Comparison of ENCODE assay signal across 16 cellular contexts in the genomic region with DNA sequence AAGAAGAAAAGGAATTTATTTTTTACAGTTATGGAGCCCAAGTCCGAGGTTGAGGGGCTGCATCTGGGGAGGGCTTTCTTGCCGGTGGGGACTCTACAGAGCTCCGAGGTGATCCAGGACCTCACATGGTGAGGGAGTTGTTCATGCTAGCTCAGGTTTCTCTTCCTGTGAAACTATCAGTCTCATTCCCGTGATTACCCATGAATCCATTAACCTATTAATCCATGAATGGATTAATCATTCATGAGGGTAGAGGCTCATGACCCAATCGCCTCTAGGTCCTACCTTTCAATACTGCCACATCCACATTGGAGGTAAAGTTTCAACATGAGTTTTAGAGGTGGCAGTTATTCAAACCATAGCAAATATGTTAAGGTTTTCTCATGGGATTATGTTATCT. TPM values are rescaled to one million over a fixed set of nuclear protein-coding genes. Genes with fewer than 3 reads are reported as not detected.
DNase-seq lines count a peak whose midpoint lies in the region; FAIRE-seq and TF ChIP-seq lines count a peak whose summit lies in the region.
"Had no signal": no experiment of that assay in that cellular context is flagged by ENCODE, and none has a peak within 500 bp of the region (broad histone marks: within the 10 kb centered on the region; RNA-seq: fewer than 3 reads in every experiment).

No MANE protein-coding gene starts in this region.

- H3K79me2 ChIP-seq in astrocyte (ENCODE audit: insufficient read depth, low read length) (peaks cover 78% of the 10 kb centered on the region), smooth muscle cell (ENCODE audit: low read depth) (peaks cover 74% of the 10 kb centered on the region)

- H3K4me2 ChIP-seq in astrocyte (ENCODE audit: low read length) = no peak overlapping the region
- no peak overlapping the region for H3K4me2 ChIP-seq in smooth muscle cell
- H3K4me2 ChIP-seq: BLaER1 had no signal

- H3K27me3 Mint-ChIP-seq in astrocyte (ENCODE audit: low read depth, unreplicated experiment) = no peaks in the 10 kb centered on the region
- H3K27me3 Mint-ChIP-seq in activated T-cell treated with anti-CD3 and anti-CD28 coated beads, Interleukin-2, amount 50 U/mL, for 24 hours = peaks cover 49% of the 10 kb centered on the region

- H3K27ac Mint-ChIP-seq in astrocyte (ENCODE audit: unreplicated experiment) = no peak overlapping the region
- no peak overlapping the region for H3K27ac Mint-ChIP-seq in activated T-cell treated with anti-CD3 and anti-CD28 coated beads, Interleukin-2, amount 50 U/mL, for 24 hours
- H3K27ac Mint-ChIP-seq: CD8-positive, alpha-beta T cell had no signal

- no peaks in the 10 kb centered on the region for H3K9me3 Mint-ChIP-seq in astrocyte (ENCODE audit: unreplicated experiment)
- H3K9me3 Mint-ChIP-seq in activated T-cell treated with anti-CD3 and anti-CD28 coated beads, Interleukin-2, amount 50 U/mL, for 24 hours = no peaks in the 10 kb centered on the region
- H3K9me3 Mint-ChIP-seq: CD8-positive, alpha-beta T cell had no signal

- H2AFZ ChIP-seq in astrocyte (ENCODE audit: low read depth, low read length) (no peak overlapping the region), smooth muscle cell (ENCODE audit: low read depth) (no peak overlapping the region)

- no peaks in the 10 kb centered on the region for H3K9me3 ChIP-seq in astrocyte (ENCODE audit: insufficient read depth, low read depth, low read length)
- H3K9me3 ChIP-seq in esophagus squamous epithelium = no peaks in the 10 kb centered on the region
- no peaks in the 10 kb centered on the region for H3K9me3 ChIP-seq in smooth muscle cell (replicated peaks; ENCODE audit: low read depth)
- H3K9me3 ChIP-seq: BLaER1 had no signal

- H3F3A ChIP-seq in smooth muscle cell (ENCODE audit: low read depth) = no peaks in the 10 kb centered on the region

- no peaks in the 10 kb centered on the region for H3K36me3 ChIP-seq in astrocyte (ENCODE audit: insufficient read depth, low read length)
- no peaks in the 10 kb centered on the region for H3K36me3 ChIP-seq in esophagus squamous epithelium
- no peaks in the 10 kb centered on the region for H3K36me3 ChIP-seq in smooth muscle cell (ENCODE audit: low read depth)
- H3K36me3 ChIP-seq: BLaER1 had no signal

- H3K27me3 ChIP-seq in astrocyte (ENCODE audit: insufficient read depth, low read length) = no peaks in the 10 kb centered on the region
- no peaks in the 10 kb centered on the region for H3K27me3 ChIP-seq in esophagus squamous epithelium
- no peaks in the 10 kb centered on the region for H3K27me3 ChIP-seq in smooth muscle cell (ENCODE audit: low read depth)
- H3K27me3 ChIP-seq: BLaER1 had no signal

- POLR2A ChIA-PET in HEK293T (lab: Yijun Ruan, JAX) = interaction anchor here (1.5 kb wide), 1 partner anchor 121 kb away, joined by 3 read pairs; a partner anchor contains a TSS

- H3K27ac ChIP-seq in astrocyte (ENCODE audit: low read depth, low read length) (no peak overlapping the region), esophagus squamous epithelium (peak overlapping the region; percentile 37 to 90 (median 70)), smooth muscle cell (ENCODE audit: low read depth) (peak overlapping the region; percentile 17)
- H3K27ac ChIP-seq: BLaER1 had no signal

- H3K4me1 Mint-ChIP-seq in astrocyte (ENCODE audit: low read depth, unreplicated experiment) = peaks cover 26% of the 10 kb centered on the region
- H3K4me1 Mint-ChIP-seq in activated T-cell treated with anti-CD3 and anti-CD28 coated beads, Interleukin-2, amount 50 U/mL, for 24 hours (ENCODE audit: low read depth) = peaks cover 11% of the 10 kb centered on the region

- H4K20me1 ChIP-seq in astrocyte (ENCODE audit: insufficient read depth, low read length) = peaks cover 54% of the 10 kb centered on the region
- H4K20me1 ChIP-seq in smooth muscle cell (ENCODE audit: low read depth) = peaks cover 74% of the 10 kb centered on the region
- H4K20me1 ChIP-seq: BLaER1 had no signal

- H3K4me3 Mint-ChIP-seq in astrocyte (ENCODE audit: unreplicated experiment) = peak overlapping the region; percentile 47
- no peak overlapping the region for H3K4me3 Mint-ChIP-seq in activated T-cell treated with anti-CD3 and anti-CD28 coated beads, Interleukin-2, amount 50 U/mL, for 24 hours
- H3K4me3 Mint-ChIP-seq: CD8-positive, alpha-beta T cell had no signal

- CTCF ChIA-PET in HEK293T (lab: Yijun Ruan, JAX) = no interaction called here

- TF ChIP-seq CTCF in astrocyte (IDR thresholded peaks at IDR 0.05; ENCODE audit: insufficient read depth, low read depth, low read length) (no peak), esophagus squamous epithelium (IDR thresholded peaks at IDR 0.05) (no peak), smooth muscle cell (IDR thresholded peaks at IDR 0.05; ENCODE audit: borderline replicate concordance, insufficient read depth, poor library complexity, severe bottlenecking) (no peak)

- WGBS in esophagus squamous epithelium, 2 donors = 46 to 57% methylated on average over 5 of the region's 5 CpGs
- WGBS in smooth muscle cell (ENCODE audit: low lambda C conversion rate) = 96% methylated on average over 5 of the region's 5 CpGs

- peaks cover 5% of the 10 kb centered on the region for H3K4me1 ChIP-seq in astrocyte (ENCODE audit: insufficient read depth, low read length)
- H3K4me1 ChIP-seq in esophagus squamous epithelium = peaks cover 8 to 80% (median 29%) of the 10 kb centered on the region in 3 donors
- peaks cover 25% of the 10 kb centered on the region for H3K4me1 ChIP-seq in smooth muscle cell (ENCODE audit: low read depth)

- no peak for DNase-seq in GM12891 (ENCODE audit: insufficient read length, low spot score)
- no peak for DNase-seq in astrocyte (ENCODE audit: low read depth)
- DNase-seq in esophagus squamous epithelium (lab: John Stamatoyannopoulos, UW) = no peak
- DNase-seq in smooth muscle cell (lab: John Stamatoyannopoulos, UW; ENCODE audit: unreplicated experiment) = no peak
- DNase-seq in HEK293T (ENCODE audit: extremely low spot score) = no peak
- DNase-seq in activated T-cell treated with anti-CD3 and anti-CD28 coated beads, Interleukin-2, amount 50 U/mL, for 24 hours = no peak
- DNase-seq in DMS79 (lab: John Stamatoyannopoulos, UW) = no peak
- no peak for DNase-seq in occipital lobe (lab: John Stamatoyannopoulos, UW)
- DNase-seq: CD8-positive, alpha-beta T cell; DMS79 treated with DMSO at 0.1 percent for 48 hours; MV-4-11; NCI-H1417; NCI-H1930 had no signal

- no peak overlapping the region for H3K4me3 ChIP-seq in astrocyte (ENCODE audit: insufficient read depth, low read depth, low read length)
- no peak overlapping the region for H3K4me3 ChIP-seq in esophagus squamous epithelium
- no peak overlapping the region for H3K4me3 ChIP-seq in smooth muscle cell
- H3K4me3 ChIP-seq: BLaER1, K562 had no signal

- H3K9ac ChIP-seq in astrocyte (ENCODE audit: low read length) (no peak overlapping the region), smooth muscle cell (ENCODE audit: low read depth) (no peak overlapping the region)
- H3K9ac ChIP-seq: BLaER1 had no signal

- intact Hi-C loops in esophagus squamous epithelium (cut with DNase I) = no loop called here

- TF ChIP-seq POLR2A in GM12891 (IDR thresholded peaks at IDR 0.05; ENCODE audit: low read depth, low read length) (no peak), esophagus squamous epithelium (IDR thresholded peaks at IDR 0.05) (no peak)

- peak; percentile 26 for FAIRE-seq in GM12891 (lab: Jason Lieb, UNC)
- no peak for FAIRE-seq in astrocyte (lab: Jason Lieb, UNC)
- FAIRE-seq: D721Med, K562 had no signal

- H3K36me3 Mint-ChIP-seq in astrocyte (ENCODE audit: low read depth, unreplicated experiment) = peaks cover 9% of the 10 kb centered on the region
- H3K36me3 Mint-ChIP-seq in activated T-cell treated with anti-CD3 and anti-CD28 coated beads, Interleukin-2, amount 50 U/mL, for 24 hours (ENCODE audit: low read depth) = no peaks in the 10 kb centered on the region

TF ChIP-seq in GM12891, 5 proteins besides CTCF, POLR2A, EP300 and RAD21:
- TF ChIP-seq PAX5 (IDR thresholded peaks at IDR 0.05; ENCODE audit: insufficient read depth, low read length, severe bottlenecking) (no peak), TAF1 (IDR thresholded peaks at IDR 0.05; ENCODE audit: low read depth, low read length) (no peak), POU2F2 (IDR thresholded peaks at IDR 0.05; ENCODE audit: low read depth, low read length) (no peak), POLR2AphosphoS5 (IDR thresholded peaks at IDR 0.05; ENCODE audit: low read depth, low read length) (no peak), SPI1 (IDR thresholded peaks at IDR 0.05; ENCODE audit: low read depth, low read length) (no peak)

TF ChIP-seq in HEK293T, 16 proteins besides CTCF, POLR2A, EP300 and RAD21:
- no peak for TF ChIP-seq FOXM1 (IDR thresholded peaks at IDR 0.05; ENCODE audit: borderline replicate concordance)
- no peak for TF ChIP-seq FOXK2 (IDR thresholded peaks at IDR 0.05)
- TF ChIP-seq FOXA1 (IDR thresholded peaks at IDR 0.05) = no peak
- TF ChIP-seq HDGF (IDR thresholded peaks at IDR 0.05; ENCODE audit: borderline replicate concordance) = no peak
- TF ChIP-seq LEF1 (IDR thresholded peaks at IDR 0.05; ENCODE audit: borderline replicate concordance) = no peak
- no peak for TF ChIP-seq BHLHE40 (IDR thresholded peaks at IDR 0.05; ENCODE audit: borderline replicate concordance)
- no peak for TF ChIP-seq SP1 (IDR thresholded peaks at IDR 0.05)
- no peak for TF ChIP-seq TARDBP (IDR thresholded peaks at IDR 0.05)
- no peak for TF ChIP-seq SUZ12 (IDR thresholded peaks at IDR 0.05)
- TF ChIP-seq L3MBTL2 (conservative IDR thresholded peaks at IDR 0.05) = no peak
- no peak for TF ChIP-seq ARNT (IDR thresholded peaks at IDR 0.05)
- no peak for TF ChIP-seq CTBP1 (IDR thresholded peaks at IDR 0.05; ENCODE audit: borderline replicate concordance)

RNA-seq across cellular contexts. Expression of a gene that starts 3.8 kb away (rescaled TPM):
- polyA plus RNA-seq in GM12891 (2012; ENCODE audit: low read depth, missing spikeins) = 22.8 TPM
- total RNA-seq in astrocyte (83.2 and 83.7 TPM in 2 replicates), esophagus squamous epithelium (10 to 100 TPM; 11.6 to 36.4 (median 33.3) TPM), smooth muscle cell (76.2 and 93.1 TPM in 2 replicates), occipital lobe (26.2 TPM)
- 35.0 and 38.6 TPM in 2 replicates for polyA plus RNA-seq in smooth muscle cell
